ENCODE assay signal across 8 cellular contexts in genomic region chr22:35629406-35630234, GRCh38. TPM values are rescaled to one million over a fixed set of nuclear protein-coding genes. Genes with fewer than 3 reads are reported as not detected.
DNase-seq lines count a peak whose midpoint lies in the region; ATAC-seq and TF ChIP-seq lines count a peak whose summit lies in the region.

No MANE protein-coding gene starts in this region.

- no peaks in the 10 kb centered on the region for H3K9me3 ChIP-seq in osteoblast (ENCODE audit: low read depth, low read length)

- H3K36me3 ChIP-seq in ACC112 (ENCODE audit: insufficient read depth, low read length) (no peaks in the 10 kb centered on the region), osteoblast (ENCODE audit: insufficient read depth, low read length) (no peaks in the 10 kb centered on the region)

- no peak overlapping the region for H3K4me3 ChIP-seq in ACC112 (ENCODE audit: low read depth, low read length)
- no peak overlapping the region for H3K4me3 ChIP-seq in HFF-Myc (replicated peaks; ENCODE audit: low read depth, low read length)
- H3K4me3 ChIP-seq in osteoblast (ENCODE audit: insufficient read depth, low read length), result no peak overlapping the region

- peak overlapping the region; percentile 40 for H3K4me2 ChIP-seq in osteoblast (ENCODE audit: insufficient read depth, low read length)

- H3K4me1 ChIP-seq in ACC112 (ENCODE audit: control insufficient read depth, insufficient read depth, low read length, unreplicated experiment) (peaks cover 15% of the 10 kb centered on the region), osteoblast (ENCODE audit: insufficient read depth, low read length) (peaks cover 19% of the 10 kb centered on the region)

- no peaks in the 10 kb centered on the region for H3K79me2 ChIP-seq in ACC112 (ENCODE audit: control insufficient read depth, insufficient read depth, low read length, unreplicated experiment)
- no peaks in the 10 kb centered on the region for H3K79me2 ChIP-seq in osteoblast (ENCODE audit: insufficient read depth, low read length)

- DNase-seq in HFF-Myc (ENCODE audit: extremely low read depth, low read depth) (peak; percentile 97), epidermal melanocyte (ENCODE audit: insufficient read length, low spot score) (peak; percentile 84), osteoblast (ENCODE audit: insufficient read length, low spot score, missing footprints) (peak; percentile 94), RPMI8226 (no peak), NCI-H2196 (lab: John Stamatoyannopoulos, UW; ENCODE audit: unreplicated experiment) (no peak)
- peak; percentile 68 for DNase-seq in activated CD4-positive, CD25-positive, alpha-beta regulatory T cell treated with anti-CD3 and anti-CD28 coated beads, Interleukin-2, amount 50 U/mL, for 72 hours

- no peaks in the 10 kb centered on the region for H3K27me3 ChIP-seq in ACC112 (ENCODE audit: insufficient read depth, low read length)
- no peaks in the 10 kb centered on the region for H3K27me3 ChIP-seq in osteoblast (ENCODE audit: insufficient read depth, low read length)

- H4K20me1 ChIP-seq in osteoblast (ENCODE audit: insufficient read depth, low read length), result no peaks in the 10 kb centered on the region

- H3K27ac ChIP-seq in ACC112 (ENCODE audit: low read depth, low read length), result peak overlapping the region; percentile 96
- H3K27ac ChIP-seq in osteoblast (ENCODE audit: low read depth, low read length), result peak overlapping the region; percentile 86

- TF ChIP-seq CTCF in HFF-Myc (IDR thresholded peaks at IDR 0.05; ENCODE audit: low read depth, low read length, missing control alignments), result no peak
- TF ChIP-seq CTCF in osteoblast (IDR thresholded peaks at IDR 0.05; ENCODE audit: extremely low read depth, low read depth, low read length), result no peak

- ATAC-seq in GM18861 (IDR thresholded peaks at IDR 0.05; ENCODE audit: unreplicated experiment), result no peak

- H2AFZ ChIP-seq in ACC112 (ENCODE audit: low read length, unreplicated experiment) (no peak overlapping the region), osteoblast (ENCODE audit: low read length) (no peak overlapping the region)

RNA-seq across cellular contexts. Expression of gene MB, which starts 12.5 kb away (rescaled TPM):
- total RNA-seq in osteoblast, result 0.36 TPM in 1 of 2 replicates, not detected in the other

RNA-seq across cellular contexts. Expression of gene APOL6, which starts 18.6 kb away (rescaled TPM):
- total RNA-seq in osteoblast, result 40.7 and 51.8 TPM in 2 replicates

Comparison
In these comparisons a context has a peak if more than half of its experiments do, and no peak if none do; other contexts are left out.
1. DNase-seq: peak in HFF-Myc (single experiment), activated CD4-positive, CD25-positive, alpha-beta regulatory T cell treated with anti-CD3 and anti-CD28 coated beads, Interleukin-2, amount 50 U/mL, for 72 hours (single experiment), epidermal melanocyte (single experiment) and osteoblast (single experiment); none in RPMI8226 (single experiment) and NCI-H2196 (single experiment).